8 cellular contexts compared by ENCODE assay signal in the genomic region with DNA sequence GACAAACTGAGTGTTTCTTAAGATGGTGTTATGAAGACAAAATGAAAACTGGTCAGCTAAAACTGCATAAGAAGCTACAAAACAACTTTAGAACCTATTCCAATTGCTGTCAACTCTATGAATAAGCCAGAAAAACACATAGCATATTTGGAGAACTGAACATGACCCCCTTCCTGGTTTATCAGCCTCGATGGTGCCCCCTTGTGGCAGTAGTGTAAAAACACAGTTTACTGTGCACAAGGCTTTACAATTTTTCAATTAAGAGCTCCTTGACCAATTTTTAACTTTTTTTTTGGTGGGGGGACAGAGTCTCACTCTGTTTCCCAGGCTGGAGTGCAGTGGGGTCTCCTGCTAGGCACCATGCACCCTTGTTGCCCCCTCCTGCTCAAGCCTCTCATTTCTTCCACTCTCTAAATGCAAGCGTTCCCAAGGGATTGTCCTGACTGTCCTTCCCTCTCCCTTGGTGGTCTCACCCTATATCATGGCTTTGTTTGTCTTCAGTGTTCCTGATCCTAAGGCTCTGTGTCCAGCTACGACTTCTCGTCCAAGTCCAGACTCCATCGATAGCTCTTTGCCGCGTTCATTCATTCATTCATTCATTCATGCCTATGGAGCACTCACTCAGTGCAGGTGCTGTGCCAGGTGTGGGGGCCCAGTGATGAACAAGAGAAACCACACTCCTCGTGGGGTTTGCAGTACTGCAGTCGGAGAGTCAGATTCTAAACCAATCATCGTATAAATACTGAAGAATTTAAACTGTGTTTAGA. TPM values are rescaled to one million over a fixed set of nuclear protein-coding genes. Genes with fewer than 3 reads are reported as not detected.
DNase-seq lines count a peak whose midpoint lies in the region; ATAC-seq lines count a peak whose summit lies in the region.

No MANE protein-coding gene starts in this region.

- no peak overlapping the region for H3K4me3 ChIP-seq in adipocyte (ENCODE audit: low read length)

- H3K27me3 Mint-ChIP-seq in T-cell = no peaks in the 10 kb centered on the region

- H3K9me3 Mint-ChIP-seq in T-cell = no peaks in the 10 kb centered on the region

- peaks cover 24% of the 10 kb centered on the region for H3K4me1 ChIP-seq in adipocyte (ENCODE audit: control insufficient read depth, insufficient read depth, low read length)

- H3K9ac ChIP-seq in adipocyte (ENCODE audit: low read length) = peak overlapping the region; percentile 3

- no peaks in the 10 kb centered on the region for H3K9me3 ChIP-seq in adipocyte (ENCODE audit: control insufficient read depth, low read length)

- peak; percentile 87 for DNase-seq in GM03348 (ENCODE audit: low spot score)
- DNase-seq in NCI-H1436 (lab: John Stamatoyannopoulos, UW) = peak; percentile 91
- DNase-seq in T-cell = peak; percentile 39 to 95 (median 69)
- DNase-seq in adipocyte (ENCODE audit: low read depth) = peak; percentile 91
- peak; percentile 83 for DNase-seq in hepatic stellate cell (ENCODE audit: low spot score)
- peak; percentile 63 for DNase-seq in stimulated activated CD4-positive, alpha-beta T cell treated with anti-CD3 and anti-CD28 coated beads, Interleukin-12 subunit alpha, Interleukin-12 subunit beta, amount 100 ng/mL, for 4 hours

- H3K27ac Mint-ChIP-seq in T-cell = peak overlapping the region; percentile 23 to 76

- H3K36me3 Mint-ChIP-seq in T-cell = peaks cover 23% of the 10 kb centered on the region

- H3K4me1 Mint-ChIP-seq in T-cell = peaks cover 30 to 32% (median 30%) of the 10 kb centered on the region in 3 donors

- ATAC-seq in T-cell (replicated peaks in 1 of 4) (peak; percentile 21 to 66 (median 52)), GM21825 (IDR thresholded peaks at IDR 0.05; ENCODE audit: unreplicated experiment) (no peak), HG03045 (IDR thresholded peaks at IDR 0.05; ENCODE audit: unreplicated experiment) (no peak)

- no peaks in the 10 kb centered on the region for H3K27me3 ChIP-seq in adipocyte (replicated peaks; ENCODE audit: control insufficient read depth, insufficient read depth, low read length)

- CTCF ChIA-PET in T-cell (lab: Charles Lee) = interaction anchor here (0.5 to 1.5 kb wide), 13 partner anchors 9 to 1882 kb away, joined by 3 to 14 read pairs (median 4); no protein-coding TSS in a partner anchor

- H3K36me3 ChIP-seq in adipocyte (ENCODE audit: control insufficient read depth, insufficient read depth, low read length, severe bottlenecking) = peaks cover 34% of the 10 kb centered on the region

- H3K4me3 Mint-ChIP-seq in T-cell = peak overlapping the region in 1 of 3 donors; percentile 39

- POLR2A ChIA-PET in T-cell (lab: Charles Lee) = interaction anchor here (0.5 to 1.0 kb wide), 4 partner anchors 16 to 234 kb away, joined by 3 to 8 read pairs (median 4); partner anchors contain the start of gene ODAD4 (in 1 of the 2)

RNA-seq across cellular contexts. Expression of gene EIF1, which starts 7.5 kb away (rescaled TPM):
- 1,000 to 10,000 TPM in 2 of 5 donors, 100 to 1,000 TPM in 3; 962 to 2,431 (median 988) TPM for total RNA-seq in T-cell

RNA-seq across cellular contexts. Expression of gene GAST, which starts 16.0 kb away (rescaled TPM):
- not detected for total RNA-seq in T-cell

RNA-seq across cellular contexts. Expression of gene HAP1, which starts 38.3 kb away (rescaled TPM):
- total RNA-seq in T-cell = under 1 TPM in 3 of 5 donors, not detected in 2; 0.49 to 0.63 (median 0.53) TPM

Comparison
In these comparisons a context has a peak if more than half of its experiments do, and no peak if none do; other contexts are left out.
1. ATAC-seq: peak in T-cell (4 of 4); none in GM21825 (single experiment) and HG03045 (single experiment).
2. Peak in every context shown above with its lines, with median percentiles within 50 percentile points of each other: DNase-seq.